22 cellular contexts compared by ENCODE assay signal in genomic region chr7:45969940-45970339, GRCh38. TPM values are rescaled to one million over a fixed set of nuclear protein-coding genes. Genes with fewer than 3 reads are reported as not detected.
DNase-seq lines count a peak whose midpoint lies in the region; ATAC-seq and TF ChIP-seq lines count a peak whose summit lies in the region.
"Had no signal": no experiment of that assay in that cellular context is flagged by ENCODE, and none has a peak within 500 bp of the region (broad histone marks: within the 10 kb centered on the region; RNA-seq: fewer than 3 reads in every experiment).

No MANE protein-coding gene starts in this region.

- no peaks in the 10 kb centered on the region for H3K9me3 Mint-ChIP-seq in MCF 10A (ENCODE audit: unreplicated experiment)
- no peaks in the 10 kb centered on the region for H3K9me3 Mint-ChIP-seq in stimulated activated naive B cell treated with anti-CD40 and anti-IgM and Interleukin-4, amounts not matched to agents 10 μg/mL and 1 μg/mL and 100 μg/mL, for 72 hours
- H3K9me3 Mint-ChIP-seq: CD8-positive, alpha-beta T cell had no signal

- no peak overlapping the region for H4K8ac ChIP-seq in mesenchymal stem cell (ENCODE audit: low read length)

- H3K4me2 ChIP-seq in mesenchymal stem cell (ENCODE audit: low read length, poor library complexity, severe bottlenecking), result no peak overlapping the region
- H3K4me2 ChIP-seq: GM23338 had no signal

- H2AK5ac ChIP-seq in mesenchymal stem cell (ENCODE audit: low read length, severe bottlenecking), result no peak overlapping the region

- WGBS in mesenchymal stem cell, result 80% methylated on average over 5 of the region's 5 CpGs
- WGBS in sigmoid colon, 2 donors, result 72 to 86% methylated on average over 5 of the region's 5 CpGs

- DNase-seq in activated CD8-positive, alpha-beta memory T cell treated with anti-CD3 and anti-CD28 coated beads for 24 hours, result peak; percentile 15
- no peak for DNase-seq in activated CD8-positive, alpha-beta memory T cell treated with anti-CD3 and anti-CD28 coated beads, Interleukin-2, amount 50 U/mL, for 48 hours
- DNase-seq in mesenchymal stem cell, result no peak
- peak; percentile 44 for DNase-seq in sigmoid colon
- DNase-seq in MCF 10A (ENCODE audit: unreplicated experiment), result no peak
- DNase-seq in stimulated activated naive B cell treated with anti-CD40 and anti-IgM and Interleukin-4, amounts not matched to agents 10 μg/mL and 1 μg/mL and 100 μg/mL, for 72 hours, result no peak
- DNase-seq: 8988T; C1 segment of cervical spinal cord; CD8-positive, alpha-beta T cell; DND-41; HCEC 1CT; Kasumi-1; MG63; NCI-H1048; NCI-H1417 treated with DMSO at 0.1 percent for 48 hours; NCI-H187; NCI-H446 treated with DMSO at 0.1 percent for 48 hours; NCI-H526 treated with DMSO at 0.1 percent for 48 hours; OCI-M1 had no signal

- ATAC-seq in stimulated activated naive B cell treated with anti-CD40 and anti-IgM and Interleukin-4, amounts not matched to agents 10 μg/mL and 1 μg/mL and 100 μg/mL, for 72 hours (replicated peaks), result no peak
- no peak for ATAC-seq in HG03097 (IDR thresholded peaks at IDR 0.05; ENCODE audit: low FRiP score, unreplicated experiment)
- ATAC-seq: CD8-positive, alpha-beta T cell; GM23338 had no signal

- no peak overlapping the region for H3K23ac ChIP-seq in mesenchymal stem cell (ENCODE audit: low read length in 2 of 2)

- H3K4me1 ChIP-seq in mesenchymal stem cell (ENCODE audit: control insufficient read depth, insufficient read depth, low read depth, low read length) (peaks cover 3% of the 10 kb centered on the region), sigmoid colon (peaks cover 0 to 6% (median 0%) of the 10 kb centered on the region in 4 donors)

- H3K14ac ChIP-seq in mesenchymal stem cell (ENCODE audit: low read length in 2 of 2), result no peak overlapping the region

- CTCF ChIA-PET in MCF 10A (lab: Yijun Ruan, JAX), result interaction anchor here (0.6 to 2.1 kb wide), 2 partner anchors 8 to 47 kb away, joined by 3 to 8 read pairs; no protein-coding TSS in a partner anchor

- no peaks in the 10 kb centered on the region for H3K36me3 Mint-ChIP-seq in MCF 10A (ENCODE audit: insufficient read depth, unreplicated experiment)
- H3K36me3 Mint-ChIP-seq in stimulated activated naive B cell treated with anti-CD40 and anti-IgM and Interleukin-4, amounts not matched to agents 10 μg/mL and 1 μg/mL and 100 μg/mL, for 72 hours, result no peaks in the 10 kb centered on the region
- H3K36me3 Mint-ChIP-seq: CD8-positive, alpha-beta T cell had no signal

- no peak overlapping the region for H3K9ac ChIP-seq in mesenchymal stem cell (ENCODE audit: low read length)

- H3K27ac ChIP-seq in mesenchymal stem cell (ENCODE audit: low read length, poor library complexity, severe bottlenecking) (no peak overlapping the region), sigmoid colon (no peak overlapping the region)
- H3K27ac ChIP-seq: SJSA1 had no signal

- H3K4me1 Mint-ChIP-seq in MCF 10A (ENCODE audit: insufficient read depth, unreplicated experiment), result no peaks in the 10 kb centered on the region
- H3K4me1 Mint-ChIP-seq in stimulated activated naive B cell treated with anti-CD40 and anti-IgM and Interleukin-4, amounts not matched to agents 10 μg/mL and 1 μg/mL and 100 μg/mL, for 72 hours, result peaks cover 0 to 3% of the 10 kb centered on the region in 2 donors
- H3K4me1 Mint-ChIP-seq: GM23338 had no signal

- H3K4me3 ChIP-seq in mesenchymal stem cell (ENCODE audit: insufficient read depth in 1 of 2, low read depth in 1 of 2, low read length in 2 of 2) (no peak overlapping the region), sigmoid colon (no peak overlapping the region)
- H3K4me3 ChIP-seq: GM23338, MG63, SJSA1 had no signal

- peak overlapping the region in 1 of 2 experiments; percentile 18 for H3K18ac ChIP-seq in mesenchymal stem cell (ENCODE audit: low read depth in 1 of 2, low read length in 2 of 2)

- H2BK12ac ChIP-seq in mesenchymal stem cell (ENCODE audit: low read length in 2 of 2), result peak overlapping the region in 1 of 2 experiments; percentile 5

- H3K4me3 Mint-ChIP-seq in MCF 10A (ENCODE audit: unreplicated experiment), result no peak overlapping the region
- H3K4me3 Mint-ChIP-seq in stimulated activated naive B cell treated with anti-CD40 and anti-IgM and Interleukin-4, amounts not matched to agents 10 μg/mL and 1 μg/mL and 100 μg/mL, for 72 hours, result no peak overlapping the region
- H3K4me3 Mint-ChIP-seq: CD8-positive, alpha-beta T cell; GM23338 had no signal

- no peaks in the 10 kb centered on the region for H3K9me3 ChIP-seq in mesenchymal stem cell (ENCODE audit: control insufficient read depth, low read length)
- H3K9me3 ChIP-seq in sigmoid colon, result no peaks in the 10 kb centered on the region
- H3K9me3 ChIP-seq: MG63, SJSA1 had no signal

- H3K27me3 Mint-ChIP-seq in MCF 10A (ENCODE audit: insufficient read depth, unreplicated experiment), result no peaks in the 10 kb centered on the region
- peaks cover 11 to 24% of the 10 kb centered on the region in 2 donors for H3K27me3 Mint-ChIP-seq in stimulated activated naive B cell treated with anti-CD40 and anti-IgM and Interleukin-4, amounts not matched to agents 10 μg/mL and 1 μg/mL and 100 μg/mL, for 72 hours

- intact Hi-C loops in sigmoid colon (cut with DNase I), result no loop called here
- intact Hi-C loops in MCF 10A (cut with micrococcal nuclease), result no loop called here

- TF ChIP-seq CTCF in sigmoid colon (IDR thresholded peaks at IDR 0.05) (no peak), MCF 10A (IDR thresholded peaks at IDR 0.05; ENCODE audit: unreplicated experiment) (no peak)

- peak overlapping the region; percentile 16 for H4K91ac ChIP-seq in mesenchymal stem cell (ENCODE audit: low read length)

- no peak overlapping the region for H3K4ac ChIP-seq in mesenchymal stem cell (ENCODE audit: low read depth in 1 of 2, low read length in 2 of 2)

- H2BK120ac ChIP-seq in mesenchymal stem cell (ENCODE audit: low read depth, low read length), result no peak overlapping the region

- H3K27me3 ChIP-seq in mesenchymal stem cell (ENCODE audit: control insufficient read depth in 1 of 2, insufficient read depth in 1 of 2, low read length in 2 of 2) (peaks cover 0 to 14% of the 10 kb centered on the region in 2 experiments), sigmoid colon (no peaks in the 10 kb centered on the region)
- H3K27me3 ChIP-seq: MG63, SJSA1 had no signal

- no peak overlapping the region for H2AFZ ChIP-seq in mesenchymal stem cell (ENCODE audit: low read depth, low read length)
- H2AFZ ChIP-seq: GM23338 had no signal

- POLR2A ChIA-PET in MCF 10A (lab: Yijun Ruan, JAX), result no interaction called here

- TF ChIP-seq POLR2A in sigmoid colon (IDR thresholded peaks at IDR 0.05), result no peak

- H3K27ac Mint-ChIP-seq in MCF 10A (ENCODE audit: low read depth, unreplicated experiment), result no peak overlapping the region
- H3K27ac Mint-ChIP-seq in stimulated activated naive B cell treated with anti-CD40 and anti-IgM and Interleukin-4, amounts not matched to agents 10 μg/mL and 1 μg/mL and 100 μg/mL, for 72 hours, result no peak overlapping the region
- H3K27ac Mint-ChIP-seq: CD8-positive, alpha-beta T cell; GM23338 had no signal

- no peak for TF ChIP-seq EP300 in sigmoid colon (IDR thresholded peaks at IDR 0.05)

- no peak overlapping the region for H2BK5ac ChIP-seq in mesenchymal stem cell (ENCODE audit: low read depth, low read length, poor library complexity, severe bottlenecking)

- H3K36me3 ChIP-seq in mesenchymal stem cell (ENCODE audit: control insufficient read depth in 1 of 2, insufficient read depth in 2 of 2, low read depth in 1 of 2, low read length in 2 of 2), result no peaks in the 10 kb centered on the region
- H3K36me3 ChIP-seq in sigmoid colon, result no peaks in the 10 kb centered on the region
- H3K36me3 ChIP-seq: MG63, SJSA1 had no signal

- BruUV-seq in MCF 10A (replicated peaks; lab: Mats Ljungman, UMichigan), result no TSS peak

- H2BK15ac ChIP-seq in mesenchymal stem cell (ENCODE audit: low read depth, poor library complexity, severe bottlenecking), result no peak overlapping the region

- no peaks in the 10 kb centered on the region for H3K79me1 ChIP-seq in mesenchymal stem cell (replicated peaks; ENCODE audit: low read length, poor library complexity, severe bottlenecking)

RNA-seq across cellular contexts. Expression of gene IGFBP3, which starts 48.9 kb away (rescaled TPM):
- polyA plus RNA-seq in mesenchymal stem cell (2013, experiment 1 of 2), result 947 TPM
- 926 TPM for polyA plus RNA-seq in mesenchymal stem cell (2013, experiment 2 of 2)
- total RNA-seq in sigmoid colon, result 100 to 1,000 TPM in 3 of 4 donors, 10 to 100 TPM in 1; 54.0 to 330 (median 177) TPM
- 10 to 100 TPM in 1 of 3 donors, 1 to 10 TPM in 2; 4.8 to 44.9 (median 5.3) TPM for polyA plus RNA-seq in sigmoid colon
- total RNA-seq in MCF 10A (2022), result 42.9 and 164 TPM in 2 replicates

Comparison
In these comparisons a context has a peak if more than half of its experiments do, and no peak if none do; other contexts are left out.
1. DNase-seq: peak in activated CD8-positive, alpha-beta memory T cell treated with anti-CD3 and anti-CD28 coated beads for 24 hours (single experiment) and sigmoid colon (single experiment); none in activated CD8-positive, alpha-beta memory T cell treated with anti-CD3 and anti-CD28 coated beads, Interleukin-2, amount 50 U/mL, for 48 hours (single experiment), mesenchymal stem cell (single experiment), MCF 10A (single experiment) and stimulated activated naive B cell treated with anti-CD40 and anti-IgM and Interleukin-4, amounts not matched to agents 10 μg/mL and 1 μg/mL and 100 μg/mL, for 72 hours (single experiment).